In the genomic region with DNA sequence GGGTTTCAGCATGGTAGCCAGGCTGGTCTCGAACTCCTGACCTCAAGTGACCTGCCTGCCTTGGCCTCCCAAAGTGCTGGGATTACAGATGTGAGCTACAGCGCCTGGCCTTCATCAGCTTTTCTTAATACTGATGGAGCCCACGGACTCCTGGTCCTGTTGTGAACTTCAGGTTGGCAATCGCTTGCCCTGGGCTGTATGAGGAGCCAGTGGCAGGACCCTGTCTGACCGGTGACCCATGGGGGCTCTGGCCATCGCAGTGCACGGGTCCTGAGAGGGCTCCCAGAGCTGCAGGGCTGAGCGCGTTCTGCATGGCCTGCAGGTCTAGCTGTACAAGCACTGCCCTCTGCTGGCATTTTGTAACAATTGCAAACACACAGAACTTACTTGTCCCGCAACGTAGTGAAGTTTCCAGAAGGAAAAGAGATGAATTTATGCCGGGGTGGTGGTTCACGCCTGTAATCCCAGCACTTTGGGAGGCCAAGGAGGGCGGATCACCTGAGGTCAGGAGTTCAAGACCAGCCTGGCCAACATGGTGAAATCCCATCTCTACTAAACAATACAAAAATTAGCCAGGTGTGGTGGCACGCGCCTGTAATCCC, we compare ENCODE assay signal across 8 cellular contexts. TPM values are rescaled to one million over a fixed set of nuclear protein-coding genes. Genes with fewer than 3 reads are reported as not detected.
A peak's percentile ranks its signal among the peaks of the same experiment; 100 is the strongest.
DNase-seq lines count a peak whose midpoint lies in the region; ATAC-seq, FAIRE-seq and TF ChIP-seq lines count a peak whose summit lies in the region.
"Not testable (repeated sequence)": the region's sequence is repeated elsewhere in the genome, so short reads cannot be mapped to it uniquely, and the experiment has no call there.

No MANE protein-coding gene starts in this region.

- TF ChIP-seq POLR2A in spleen (IDR thresholded peaks at IDR 0.05) = not testable (repeated sequence)

- not testable (repeated sequence) for H3K4me1 ChIP-seq in CD8-positive, alpha-beta T cell (ENCODE audit: insufficient read depth, low read length); keratinocyte (ENCODE audit: control insufficient read depth, extremely low read depth, insufficient read depth, low read length); spleen

- H3K27me3 Mint-ChIP-seq in CD8-positive, alpha-beta T cell (ENCODE audit: low read depth) = not testable (repeated sequence)

- H3K27me3 ChIP-seq in CD8-positive, alpha-beta T cell (ENCODE audit: insufficient read depth, low read length); keratinocyte (ENCODE audit: control insufficient read depth, extremely low read depth, insufficient read depth, low read length): not testable (repeated sequence)
- peaks cover 0 to 11% (median 0%) of the 10 kb centered on the region in 7 donors for H3K27me3 ChIP-seq in spleen (replicated peaks in 1 of 7)

- not testable (repeated sequence) for H3K36me3 ChIP-seq in CD8-positive, alpha-beta T cell (ENCODE audit: insufficient read depth, low read length); keratinocyte (ENCODE audit: control insufficient read depth in 2 of 2, extremely low read depth in 1 of 2, insufficient read depth in 2 of 2, low read length in 2 of 2); spleen

- not testable (repeated sequence) for H3K27ac Mint-ChIP-seq in CD8-positive, alpha-beta T cell

- H3K4me2 ChIP-seq in keratinocyte (ENCODE audit: control insufficient read depth, extremely low read depth, insufficient read depth, low read depth, low read length) = not testable (repeated sequence)

- dilution Hi-C loops in keratinocyte (cut with MboI; ENCODE audit: extremely low pct_ligation_motif_present, low sequenced_read_pairs) = not testable (repeated sequence)

- not testable (repeated sequence) for H3K9me3 ChIP-seq in CD8-positive, alpha-beta T cell (ENCODE audit: low read length); keratinocyte (ENCODE audit: control insufficient read depth, low read depth, low read length); spleen

- intact Hi-C loops in CD8-positive, alpha-beta T cell (cut with DNase I, micrococcal nuclease) = loop anchor here (1.0 to 5.0 kb wide), 6 partner anchors 14 to 516 kb away; no protein-coding TSS in a partner anchor
- intact Hi-C loops in spleen (cut with DNase I; ENCODE audit: low total_unique reads) = not testable (repeated sequence)

- not testable (repeated sequence) for H3K79me2 ChIP-seq in keratinocyte (ENCODE audit: control insufficient read depth, insufficient read depth, low read length)

- peak; percentile 68 for FAIRE-seq in keratinocyte (lab: Jason Lieb, UNC)

- DNase-seq in CD8-positive, alpha-beta T cell = peak in 6 of 7 experiments; percentile 29 to 78 (median 60)
- DNase-seq in NCI-H526 (lab: John Stamatoyannopoulos, UW) (peak; percentile 43 to 82), choroid plexus epithelial cell (ENCODE audit: low read depth) (peak; percentile 90), keratinocyte (ENCODE audit: low read depth, low spot score) (peak; percentile 19), spleen (peak; percentile 85)
- peak; percentile 44 for DNase-seq in activated CD4-positive, CD25-positive, alpha-beta regulatory T cell treated with anti-CD3 and anti-CD28 coated beads, Interleukin-2, amount 50 U/mL, for 72 hours

- not testable (repeated sequence) for H3K4me3 Mint-ChIP-seq in CD8-positive, alpha-beta T cell

- whole genome bisulfite sequencing in spleen, 5 donors = 26 to 28% (median 28%) methylated on average over 16 of the region's 16 CpGs

- not testable (repeated sequence) for H3K9ac ChIP-seq in keratinocyte (ENCODE audit: control insufficient read depth, extremely low read depth, insufficient read depth, low read length)

- peak; percentile 84 for TF ChIP-seq CTCF in CD8-positive, alpha-beta T cell (IDR thresholded peaks at IDR 0.05)
- TF ChIP-seq CTCF in choroid plexus epithelial cell (conservative IDR thresholded peaks at IDR 0.05; ENCODE audit: low read depth, low read length) (peak; percentile 84), keratinocyte (optimal IDR thresholded peaks at IDR 0.05 in 1 of 3, IDR thresholded peaks at IDR 0.05 in 1 of 3, conservative IDR thresholded peaks at IDR 0.05 in 1 of 3; ENCODE audit: extremely low read depth in 1 of 3, insufficient read depth in 2 of 3, low read length in 3 of 3) (peak; percentile 66 to 89 (median 68)), spleen (IDR thresholded peaks at IDR 0.05 in 8 of 11, conservative IDR thresholded peaks at IDR 0.05 in 3 of 11) (peak; percentile 55 to 85 (median 78))

- H3K36me3 Mint-ChIP-seq in CD8-positive, alpha-beta T cell = not testable (repeated sequence)

- H3K9me3 Mint-ChIP-seq in CD8-positive, alpha-beta T cell = not testable (repeated sequence)

- H3K4me1 Mint-ChIP-seq in CD8-positive, alpha-beta T cell (ENCODE audit: low read depth) = not testable (repeated sequence)

- not testable (repeated sequence) for H4K20me1 ChIP-seq in keratinocyte (ENCODE audit: control insufficient read depth, extremely low read depth, insufficient read depth, low read length)

- not testable (repeated sequence) for H2AFZ ChIP-seq in keratinocyte (ENCODE audit: control insufficient read depth, low read length)

- POLR2A ChIA-PET in CD8-positive, alpha-beta T cell (lab: Charles Lee) = interaction anchor here (0.5 to 1.4 kb wide), 2 partner anchors 13 to 34 kb away, joined by 3 to 4 read pairs; no protein-coding TSS in a partner anchor

- not testable (repeated sequence) for H3K9me1 ChIP-seq in keratinocyte (ENCODE audit: control insufficient read depth, extremely low read depth, insufficient read depth, low read length)

- CTCF ChIA-PET in CD8-positive, alpha-beta T cell (lab: Charles Lee) = interaction anchor here (0.6 to 5.9 kb wide), 47 partner anchors 9 to 516 kb away, joined by 3 to 83 read pairs (median 4); a partner anchor contains a TSS

- ATAC-seq in CD8-positive, alpha-beta T cell = peak; percentile 95
- peak; percentile 88 for ATAC-seq in GM19452 (IDR thresholded peaks at IDR 0.05; ENCODE audit: unreplicated experiment)
- peak; percentile 72 for ATAC-seq in HG03521 (IDR thresholded peaks at IDR 0.05; ENCODE audit: unreplicated experiment)

- not testable (repeated sequence) for H3K27ac ChIP-seq in CD8-positive, alpha-beta T cell (ENCODE audit: low read depth, low read length); keratinocyte (ENCODE audit: control insufficient read depth, insufficient read depth, low read length); spleen

- H3K4me3 ChIP-seq in CD8-positive, alpha-beta T cell (ENCODE audit: low read depth, low read length); choroid plexus epithelial cell (ENCODE audit: low read depth, low read length); keratinocyte (ENCODE audit: control insufficient read depth in 2 of 3, extremely low read depth in 1 of 3, insufficient read depth in 2 of 3, low read depth in 1 of 3, low read length in 3 of 3); spleen: not testable (repeated sequence)

RNA-seq across cellular contexts. Expression of a gene that starts 18.0 kb away (rescaled TPM):
- total RNA-seq in CD8-positive, alpha-beta T cell = 10 to 100 TPM; 18.4 to 22.2 TPM
- polyA plus RNA-seq in keratinocyte (19.3 to 26.4 TPM (median 24.0 TPM) in 3 replicates), spleen (10 to 100 TPM; 49.5 to 58.6 (median 52.4) TPM)
- 8.0 TPM for polyA plus RNA-seq in keratinocyte (2011; ENCODE audit: low read depth)
- 14.1 and 30.2 TPM in 2 replicates for polyA plus RNA-seq in keratinocyte (2011; cell fraction: cytosol; rRNA removed)
- 15.3 and 16.1 TPM in 2 replicates for polyA plus RNA-seq in keratinocyte (2011; cell fraction: nucleus; rRNA removed)
- 21.9 and 24.8 TPM in 2 replicates for polyA plus RNA-seq in keratinocyte (2012; ENCODE audit: low replicate concordance)
- 4.1 to 18.5 TPM (median 8.3 TPM) in 3 replicates for polyA minus RNA-seq in keratinocyte
- 14.8 TPM for polyA minus RNA-seq in keratinocyte (2011; cell fraction: cytosol; rRNA and poly(A)+ RNA removed)
- polyA minus RNA-seq in keratinocyte (2011; cell fraction: nucleus; rRNA and poly(A)+ RNA removed) = 2.6 and 3.8 TPM in 2 replicates
- 10 to 100 TPM; 29.1 to 56.8 (median 34.5) TPM for total RNA-seq in spleen

RNA-seq across cellular contexts. Expression of a gene that starts 58.4 kb away (rescaled TPM):
- 1 to 10 TPM; 7.3 to 7.7 TPM for total RNA-seq in CD8-positive, alpha-beta T cell
- polyA plus RNA-seq in keratinocyte (46.6 to 84.3 TPM (median 58.8 TPM) in 3 replicates), spleen (10 to 100 TPM; 58.8 to 71.0 (median 69.7) TPM)
- polyA plus RNA-seq in keratinocyte (2011; ENCODE audit: low read depth) = 10.1 TPM
- polyA plus RNA-seq in keratinocyte (2011; cell fraction: cytosol; rRNA removed) = 45.1 and 82.7 TPM in 2 replicates
- polyA plus RNA-seq in keratinocyte (2011; cell fraction: nucleus; rRNA removed) = 51.2 and 67.7 TPM in 2 replicates
- polyA plus RNA-seq in keratinocyte (2012; ENCODE audit: low replicate concordance) = 44.4 and 48.0 TPM in 2 replicates
- 18.2 to 34.5 TPM (median 23.5 TPM) in 3 replicates for polyA minus RNA-seq in keratinocyte
- 22.1 TPM for polyA minus RNA-seq in keratinocyte (2011; cell fraction: cytosol; rRNA and poly(A)+ RNA removed)
- polyA minus RNA-seq in keratinocyte (2011; cell fraction: nucleus; rRNA and poly(A)+ RNA removed) = 9.1 and 20.2 TPM in 2 replicates
- 10 to 100 TPM; 46.0 to 66.4 (median 51.9) TPM for total RNA-seq in spleen

Comparison
In these comparisons a context has a peak if more than half of its experiments do, and no peak if none do; other contexts are left out.
1. DNase-seq: peak in every context shown above with its lines; median percentile 90 in choroid plexus epithelial cell; 85 in spleen; 62 in NCI-H526; 60 in CD8-positive, alpha-beta T cell; 44 in activated CD4-positive, CD25-positive, alpha-beta regulatory T cell treated with anti-CD3 and anti-CD28 coated beads, Interleukin-2, amount 50 U/mL, for 72 hours; 19 in keratinocyte.
2. RNA of a gene that starts 58.4 kb away (total RNA-seq): 46.0 to 66.4 TPM in spleen; 7.3 to 7.7 TPM in CD8-positive, alpha-beta T cell; every median in the first group is over 4 times any median in the second.
3. Peak in every context shown above with its lines, with median percentiles within 50 percentile points of each other: ATAC-seq and CTCF ChIP-seq.